ENCODE assay signal across 29 cellular contexts in genomic region chr2:23400703-23401102, GRCh38.
"Had no signal": no experiment of that assay in that cellular context is flagged by ENCODE, and none has a peak within 500 bp of the region (broad histone marks: within the 10 kb centered on the region; RNA-seq: fewer than 3 reads in every experiment).

No MANE protein-coding gene starts in this region.

- H3K4me1 ChIP-seq: colonic mucosa had no signal

- H3K27me3 Mint-ChIP-seq: activated T-helper 17 cell treated with anti-CD3 and anti-CD28 coated beads, Interleukin-2, amount 50 U/mL, for 72 hours; type B pancreatic cell had no signal

- H3K27me3 ChIP-seq: colonic mucosa, gastrocnemius medialis, ovary, uterus had no signal

- H3K4me1 Mint-ChIP-seq: activated T-helper 17 cell treated with anti-CD3 and anti-CD28 coated beads, Interleukin-2, amount 50 U/mL, for 72 hours; stimulated activated effector memory CD8-positive, alpha-beta T cell treated with anti-CD3 and anti-CD28 coated beads, Interleukin-12 subunit alpha, Interleukin-12 subunit beta, amount 100 ng/mL, for 72 hours had no signal

- H3K4me3 ChIP-seq: colonic mucosa, dorsolateral prefrontal cortex, gastrocnemius medialis, ovary, skin epidermis, thoracic aorta, uterus had no signal

- DNase-seq: activated CD4-positive, alpha-beta memory T cell treated with anti-CD3 and anti-CD28 coated beads for 36 hours; activated CD4-positive, alpha-beta T cell treated with anti-CD3 and anti-CD28 coated beads, Interleukin-2, amount 10 ng/mL, durations not matched to agents 24 days and 14 days; activated CD4-positive, CD25-positive, alpha-beta regulatory T cell treated with anti-CD3 and anti-CD28 coated beads, Interleukin-2, amount 50 U/mL, for 72 hours; activated naive CD4-positive, alpha-beta T cell; activated T-cell treated with anti-CD3 and anti-CD28 coated beads, Interleukin-2, amount 50 U/mL, for 4 hours; anterior cingulate cortex; colonic mucosa; dorsolateral prefrontal cortex; effector memory CD4-positive, alpha-beta T cell; erythroblast; gastrocnemius medialis; glutamatergic neuron; hippocampal formation; midbrain; naive thymus-derived CD4-positive, alpha-beta T cell; ovary; stimulated activated CD4-positive, alpha-beta T cell treated with anti-CD3 and anti-CD28 coated beads, Interleukin-12 subunit alpha, Interleukin-12 subunit beta, amount 100 ng/mL, for 4 hours; stimulated activated CD4-positive, alpha-beta T cell treated with anti-CD3 and anti-CD28 coated beads, Interleukin-4, amount 100 ng/mL, for 24 hours; T-helper 2 cell; uterus had no signal

- H3K36me3 ChIP-seq: colonic mucosa, gastrocnemius medialis, ovary, thoracic aorta, uterus had no signal

- ATAC-seq: activated T-cell treated with anti-CD3 and anti-CD28 coated beads, Interleukin-2, amount 50 U/mL, for 4 hours; activated T-helper 17 cell treated with anti-CD3 and anti-CD28 coated beads, Interleukin-2, amount 50 U/mL, for 72 hours; gastrocnemius medialis; sciatic nerve had no signal

- H3K27ac Mint-ChIP-seq: activated CD4-positive, alpha-beta memory T cell treated with anti-CD3 and anti-CD28 coated beads for 36 hours; activated CD4-positive, alpha-beta T cell treated with anti-CD3 and anti-CD28 coated beads, Interleukin-2, amount 10 ng/mL, durations not matched to agents 24 days and 14 days; activated naive CD8-positive, alpha-beta T cell; activated T-helper 17 cell treated with anti-CD3 and anti-CD28 coated beads, Interleukin-2, amount 50 U/mL, for 72 hours; naive thymus-derived CD4-positive, alpha-beta T cell; progenitor cell of endocrine pancreas; stimulated activated effector memory CD8-positive, alpha-beta T cell treated with anti-CD3 and anti-CD28 coated beads, Interleukin-12 subunit alpha, Interleukin-12 subunit beta, amount 100 ng/mL, for 72 hours; stimulated activated naive CD8-positive, alpha-beta T cell treated with anti-CD3 and anti-CD28 coated beads, Interleukin-15, Interleukin-2, amounts not matched to agents 100 ng/mL and 50 ng/mL, for 24 hours; type B pancreatic cell had no signal

- H3K27ac ChIP-seq: colonic mucosa, dorsolateral prefrontal cortex, gastrocnemius medialis, ovary, thoracic aorta, uterus had no signal

- H3K4me3 Mint-ChIP-seq: activated CD4-positive, alpha-beta memory T cell treated with anti-CD3 and anti-CD28 coated beads for 36 hours; activated CD4-positive, alpha-beta T cell treated with anti-CD3 and anti-CD28 coated beads, Interleukin-2, amount 10 ng/mL, durations not matched to agents 24 days and 14 days; activated naive CD8-positive, alpha-beta T cell; activated T-cell treated with anti-CD3 and anti-CD28 coated beads, Interleukin-2, amount 50 U/mL, for 4 hours; activated T-helper 17 cell treated with anti-CD3 and anti-CD28 coated beads, Interleukin-2, amount 50 U/mL, for 72 hours; naive thymus-derived CD4-positive, alpha-beta T cell; stimulated activated effector memory CD8-positive, alpha-beta T cell treated with anti-CD3 and anti-CD28 coated beads, Interleukin-12 subunit alpha, Interleukin-12 subunit beta, amount 100 ng/mL, for 72 hours; stimulated activated naive CD8-positive, alpha-beta T cell treated with anti-CD3 and anti-CD28 coated beads, Interleukin-15, Interleukin-2, amounts not matched to agents 100 ng/mL and 50 ng/mL, for 24 hours; type B pancreatic cell had no signal

- H3K9me3 Mint-ChIP-seq: activated CD4-positive, alpha-beta memory T cell treated with anti-CD3 and anti-CD28 coated beads for 36 hours; activated CD4-positive, alpha-beta T cell treated with anti-CD3 and anti-CD28 coated beads, Interleukin-2, amount 10 ng/mL, durations not matched to agents 24 days and 14 days; activated T-cell treated with anti-CD3 and anti-CD28 coated beads, Interleukin-2, amount 50 U/mL, for 4 hours; activated T-helper 17 cell treated with anti-CD3 and anti-CD28 coated beads, Interleukin-2, amount 50 U/mL, for 72 hours; naive thymus-derived CD4-positive, alpha-beta T cell; stimulated activated naive CD8-positive, alpha-beta T cell treated with anti-CD3 and anti-CD28 coated beads, Interleukin-15, Interleukin-2, amounts not matched to agents 100 ng/mL and 50 ng/mL, for 24 hours; type B pancreatic cell had no signal

- H3K36me3 Mint-ChIP-seq: activated CD4-positive, alpha-beta memory T cell treated with anti-CD3 and anti-CD28 coated beads for 36 hours; activated naive CD8-positive, alpha-beta T cell; naive thymus-derived CD4-positive, alpha-beta T cell; stimulated activated effector memory CD8-positive, alpha-beta T cell treated with anti-CD3 and anti-CD28 coated beads, Interleukin-12 subunit alpha, Interleukin-12 subunit beta, amount 100 ng/mL, for 72 hours had no signal
